8 cellular contexts compared by ENCODE assay signal in genomic region chr11:2097356-2097997, GRCh38. TPM values are rescaled to one million over a fixed set of nuclear protein-coding genes. Genes with fewer than 3 reads are reported as not detected.
DNase-seq lines count a peak whose midpoint lies in the region; ATAC-seq and TF ChIP-seq lines count a peak whose summit lies in the region.

No MANE protein-coding gene starts in this region.

- H3K27ac ChIP-seq in SJSA1: peak overlapping the region; percentile 96
- H3K27ac ChIP-seq in ovary: peak overlapping the region; percentile 4 to 91

- TF ChIP-seq CTCF in BJ (IDR thresholded peaks at IDR 0.05; ENCODE audit: insufficient read depth, low read depth, low read length) (no peak), ovary (IDR thresholded peaks at IDR 0.05) (no peak)

- H3K27me3 ChIP-seq in BJ (ENCODE audit: control insufficient read depth, insufficient read depth, low read length) (no peaks in the 10 kb centered on the region; the same call in 1 of the 2 replicates), SJSA1 (replicated peaks) (no peaks in the 10 kb centered on the region), ovary (no peaks in the 10 kb centered on the region), MG63 (no peaks in the 10 kb centered on the region)

- CTCF ChIA-PET in BJ (lab: Yijun Ruan, JAX): interaction anchor here (0.7 to 3.7 kb wide), 7 partner anchors 16 to 215 kb away, joined by 3 to 44 read pairs (median 3); no protein-coding TSS in a partner anchor

- peaks cover 85% of the 10 kb centered on the region for H3K4me1 ChIP-seq in SJSA1 (replicated peaks)
- H3K4me1 ChIP-seq in ovary (ENCODE audit: insufficient read depth): peaks cover 20% of the 10 kb centered on the region

- WGBS in ovary, 3 donors: 3 to 9% (median 4%) methylated on average over 24 to 28 of the region's 28 CpGs

- H3K4me3 ChIP-seq in BJ (ENCODE audit: low read depth, low read length) (no peak overlapping the region), SJSA1 (peak overlapping the region; percentile 4; the same call in 1 of the 2 replicates), ovary (no peak overlapping the region), MG63 (no peak overlapping the region)

- no peaks in the 10 kb centered on the region for H3K36me3 ChIP-seq in BJ (ENCODE audit: control insufficient read depth, insufficient read depth, low read length)
- peaks cover 21% of the 10 kb centered on the region for H3K36me3 ChIP-seq in SJSA1
- H3K36me3 ChIP-seq in ovary: no peaks in the 10 kb centered on the region
- no peaks in the 10 kb centered on the region for H3K36me3 ChIP-seq in MG63

- TF ChIP-seq EP300 in ovary (IDR thresholded peaks at IDR 0.05): no peak

- TF ChIP-seq POLR2A in ovary (IDR thresholded peaks at IDR 0.05): no peak

- intact Hi-C loops in Right ventricle myocardium inferior (cut with DNase I): no loop called here
- intact Hi-C loops in ovary (cut with DNase I): no loop called here

- peaks cover 12% of the 10 kb centered on the region for H3K9me3 ChIP-seq in SJSA1 (replicated peaks)
- no peaks in the 10 kb centered on the region for H3K9me3 ChIP-seq in ovary
- H3K9me3 ChIP-seq in MG63: no peaks in the 10 kb centered on the region

- DNase-seq in BJ (ENCODE audit: low read depth) (peak; percentile 85), SJSA1 (ENCODE audit: low read depth in 1 of 2, low spot score in 2 of 2) (peak; percentile 98), Right ventricle myocardium inferior (ENCODE audit: missing footprints) (peak; percentile 84), ovary (peak; percentile 88 to 94 (median 91)), SK-N-DZ (ENCODE audit: low spot score) (no peak), NCI-H2081 (lab: John Stamatoyannopoulos, UW) (no peak), MG63 (no peak), NCI-H526 (lab: John Stamatoyannopoulos, UW) (no peak)

- peak; percentile 57 for ATAC-seq in Right ventricle myocardium inferior

- POLR2A ChIA-PET in BJ (lab: Charles Lee): interaction anchor here (0.9 to 1.6 kb wide), 2 partner anchors 23 to 40 kb away, joined by 3 to 11 read pairs; no protein-coding TSS in a partner anchor

RNA-seq across cellular contexts. Expression of gene IGF2, which starts 41.7 kb away (rescaled TPM):
- polyA plus RNA-seq in BJ (2011; rRNA removed) (20.3 and 20.4 TPM in 2 replicates), ovary (10 to 100 TPM; 44.2 to 58.6 TPM)
- polyA minus RNA-seq in BJ (2011; rRNA and poly(A)+ RNA removed): 32.1 and 98.2 TPM in 2 replicates
- 29.7 and 31.5 TPM in 2 replicates for total RNA-seq in SJSA1 (2014; rRNA removed; shearing (Covaris generic))
- total RNA-seq in Right ventricle myocardium inferior (80.9 TPM), ovary (100 to 1,000 TPM in 5 of 7 donors, 10 to 100 TPM in 2; 21.7 to 412 (median 172) TPM)
- 0.29 and 0.32 TPM in 2 replicates for polyA plus RNA-seq in SK-N-DZ (2014; cell fraction: cytosol; rRNA removed)
- 0.14 TPM in 1 of 2 replicates, not detected in the other for polyA plus RNA-seq in SK-N-DZ (2014; cell fraction: nucleus; rRNA removed)
- not detected in 2 replicates for total RNA-seq in MG63 (2014; rRNA removed; shearing (Covaris generic); ENCODE audit: low replicate concordance)

Comparison
In these comparisons a context has a peak if more than half of its experiments do, and no peak if none do; other contexts are left out.
1. DNase-seq: peak in BJ (single experiment), SJSA1 (2 of 2), Right ventricle myocardium inferior (single experiment) and ovary (5 of 5); none in SK-N-DZ (single experiment), NCI-H2081 (0 of 2), MG63 (single experiment) and NCI-H526 (0 of 2).
2. RNA of gene IGF2, which starts 41.7 kb away (total RNA-seq): 21.7 to 412 TPM in ovary, 80.9 TPM in Right ventricle myocardium inferior (single experiment) and 29.7 to 31.5 TPM in SJSA1; not detected in MG63; every median in the first group is over 10 times any median in the second.